Comparison of ENCODE assay signal across 18 cellular contexts in the genomic region with DNA sequence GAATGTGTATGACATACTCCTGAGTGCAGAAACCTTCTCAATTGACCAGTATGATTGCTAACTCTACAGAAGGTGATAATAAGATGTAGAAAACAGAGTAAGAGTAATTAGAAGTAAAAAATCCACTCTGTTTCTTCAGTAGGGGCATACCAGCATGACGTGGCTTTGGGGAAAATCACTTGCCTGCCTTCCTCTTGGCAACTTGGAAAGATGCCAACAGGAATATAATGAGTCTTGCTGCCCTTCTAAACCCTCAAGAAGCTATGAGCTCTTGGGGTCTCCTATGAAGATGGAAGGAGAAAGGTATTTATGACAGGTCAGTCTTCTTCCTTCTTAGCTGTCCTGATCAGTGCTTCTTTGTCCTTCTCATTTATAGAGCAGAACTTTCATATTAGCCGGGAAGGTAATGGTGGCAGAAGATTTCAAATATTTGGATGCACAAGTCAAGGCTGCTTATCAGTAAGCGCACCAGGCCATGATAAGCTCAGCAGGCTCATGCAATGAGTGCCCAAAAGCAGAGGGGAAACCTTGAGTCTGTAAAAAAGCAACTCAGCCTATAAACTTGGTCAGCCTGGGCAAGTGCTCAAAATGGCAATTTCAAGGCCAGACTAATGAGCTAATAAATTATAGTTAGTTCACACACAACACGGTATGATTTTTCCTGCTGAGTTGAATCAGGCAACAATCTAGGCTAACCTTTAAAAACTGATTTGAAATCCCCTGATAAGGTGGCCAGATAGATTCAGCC.
"Had no signal": no experiment of that assay in that cellular context is flagged by ENCODE, and none has a peak within 500 bp of the region (broad histone marks: within the 10 kb centered on the region; RNA-seq: fewer than 3 reads in every experiment).

No MANE protein-coding gene starts in this region.

- H3K27ac ChIP-seq: dorsolateral prefrontal cortex, epithelial cell of prostate, skin epidermis, suprapubic skin, transverse colon, WERI-Rb-1 had no signal

- H3K27me3 ChIP-seq: dorsolateral prefrontal cortex, suprapubic skin, transverse colon had no signal

- H3K36me3 ChIP-seq: suprapubic skin, transverse colon, WERI-Rb-1 had no signal

- ATAC-seq: activated naive CD4-positive, alpha-beta T cell treated with anti-CD3 and anti-CD28 coated beads, Interleukin-2, amount 50 U/mL, for 72 hours; mucosa of descending colon; right cardiac atrium; stimulated activated naive CD8-positive, alpha-beta T cell treated with anti-CD3 and anti-CD28 coated beads, Interleukin-15, amount 100 ng/mL, for 72 hours had no signal

- H3K4me1 ChIP-seq: suprapubic skin, transverse colon had no signal

- H3K9me3 ChIP-seq: mucosa of descending colon, suprapubic skin, transverse colon had no signal

- DNase-seq: activated CD4-positive, alpha-beta T cell treated with anti-CD3 and anti-CD28 coated beads for 1 hour; activated gamma-delta T cell treated with Interleukin-2 at 50 U/mL for 16 hours; caudate nucleus; dorsolateral prefrontal cortex; foreskin fibroblast; mesenchymal stem cell; mucosa of descending colon; naive B cell; right cardiac atrium; stimulated activated CD4-positive, alpha-beta T cell treated with anti-CD3 and anti-CD28 coated beads, Interleukin-15, amount 100 ng/mL, for 24 hours; stimulated activated CD4-positive, alpha-beta T cell treated with anti-CD3 and anti-CD28 coated beads, Interleukin-2, amount 100 ng/mL, for 48 hours; stimulated activated naive CD8-positive, alpha-beta T cell treated with anti-CD3 and anti-CD28 coated beads, Interleukin-15, amount 100 ng/mL, for 72 hours; transverse colon; WERI-Rb-1 had no signal

- H3K4me3 ChIP-seq: dorsolateral prefrontal cortex, mucosa of descending colon, skin epidermis, suprapubic skin, transverse colon had no signal
